In genomic region chr12:123519151-123520001, GRCh38 we compare ENCODE assay signal across 1 cellular context.
TF ChIP-seq lines count a peak whose summit lies in the region.

No MANE protein-coding gene starts in this region.

TF ChIP-seq in HepG2, 621 proteins besides CTCF, POLR2A, EP300 and RAD21 (continued from another document and continues in another):
- TF ChIP-seq ZBTB14 (CRISPR knock-in tag; IDR thresholded peaks at IDR 0.05) (no peak), HMGA1 (CRISPR knock-in tag; conservative IDR thresholded peaks at IDR 0.05) (no peak), NCOR1 (IDR thresholded peaks at IDR 0.05; ENCODE audit: borderline replicate concordance, low read length) (no peak), NKX3-1 (CRISPR knock-in tag; IDR thresholded peaks at IDR 0.05) (no peak), SP2 (CRISPR knock-in tag; IDR thresholded peaks at IDR 0.05) (no peak), ZFP36L1 (CRISPR knock-in tag; IDR thresholded peaks at IDR 0.05) (no peak), HOXA7 (CRISPR knock-in tag; IDR thresholded peaks at IDR 0.05) (no peak), ZMYM4 (CRISPR knock-in tag; IDR thresholded peaks at IDR 0.05) (peak; percentile 68; the same call in 1 of the 2 replicates), YEATS2 (CRISPR knock-in tag; IDR thresholded peaks at IDR 0.05; ENCODE audit: borderline replicate concordance) (peak; percentile 55; the same call in 1 of the 2 replicates), HDAC6 (IDR thresholded peaks at IDR 0.05; ENCODE audit: low read depth, low read length) (no peak), THYN1 (CRISPR knock-in tag; IDR thresholded peaks at IDR 0.05; ENCODE audit: borderline replicate concordance, low read depth) (no peak), ZNF549 (CRISPR knock-in tag; IDR thresholded peaks at IDR 0.05) (no peak), FOXC1 (CRISPR knock-in tag; IDR thresholded peaks at IDR 0.05; ENCODE audit: borderline replicate concordance) (no peak), ETV5 (CRISPR knock-in tag; IDR thresholded peaks at IDR 0.05; ENCODE audit: borderline replicate concordance) (peak; percentile 91), ZBTB7B (CRISPR knock-in tag; IDR thresholded peaks at IDR 0.05) (peak; percentile 56; the same call in 1 of the 2 replicates), ZNF574 (CRISPR knock-in tag; IDR thresholded peaks at IDR 0.05) (no peak), PHB2 (IDR thresholded peaks at IDR 0.05; ENCODE audit: partially characterized antibody) (no peak), NFE2 (CRISPR knock-in tag; IDR thresholded peaks at IDR 0.05) (no peak), ZBTB21 (CRISPR knock-in tag; IDR thresholded peaks at IDR 0.05) (no peak), AGO2 (optimal IDR thresholded peaks at IDR 0.05; ENCODE audit: low read depth, low read length) (no peak), ZNF841 (CRISPR knock-in tag; IDR thresholded peaks at IDR 0.05; ENCODE audit: borderline replicate concordance) (no peak), ZNF460 (CRISPR knock-in tag; IDR thresholded peaks at IDR 0.05; ENCODE audit: borderline replicate concordance) (no peak), HES4 (CRISPR knock-in tag; IDR thresholded peaks at IDR 0.05; ENCODE audit: borderline replicate concordance) (no peak), DZIP1 (CRISPR knock-in tag; IDR thresholded peaks at IDR 0.05) (no peak), FOXK1 (CRISPR knock-in tag; IDR thresholded peaks at IDR 0.05; ENCODE audit: borderline replicate concordance, low read depth) (no peak), HNF1B (CRISPR knock-in tag; IDR thresholded peaks at IDR 0.05) (peak; percentile 46; the same call in 1 of the 2 replicates), ZNF280D (CRISPR knock-in tag; IDR thresholded peaks at IDR 0.05) (peak; percentile 48; the same call in 1 of the 2 replicates), BHLHE40 (IDR thresholded peaks at IDR 0.05; ENCODE audit: low read length) (no peak), FUBP1 (CRISPR knock-in tag; IDR thresholded peaks at IDR 0.05; ENCODE audit: borderline replicate concordance) (no peak), FOXK2 (IDR thresholded peaks at IDR 0.05) (no peak), ZNF354B (CRISPR knock-in tag; IDR thresholded peaks at IDR 0.05) (no peak), HCFC1 (IDR thresholded peaks at IDR 0.05; ENCODE audit: low read depth, low read length) (no peak), RARG (CRISPR knock-in tag; IDR thresholded peaks at IDR 0.05; ENCODE audit: low read depth) (no peak), ZNF441 (CRISPR knock-in tag; IDR thresholded peaks at IDR 0.05; ENCODE audit: borderline replicate concordance) (no peak), RELA (CRISPR knock-in tag; IDR thresholded peaks at IDR 0.05) (no peak), NAIF1 (CRISPR knock-in tag; IDR thresholded peaks at IDR 0.05; ENCODE audit: borderline replicate concordance) (no peak), ZNF292 (CRISPR knock-in tag; IDR thresholded peaks at IDR 0.05; ENCODE audit: borderline replicate concordance, low read depth) (peak; percentile 72; the same call in 1 of the 2 replicates), ZNF597 (CRISPR knock-in tag; IDR thresholded peaks at IDR 0.05) (no peak)
- TF ChIP-seq, protein P1, sequence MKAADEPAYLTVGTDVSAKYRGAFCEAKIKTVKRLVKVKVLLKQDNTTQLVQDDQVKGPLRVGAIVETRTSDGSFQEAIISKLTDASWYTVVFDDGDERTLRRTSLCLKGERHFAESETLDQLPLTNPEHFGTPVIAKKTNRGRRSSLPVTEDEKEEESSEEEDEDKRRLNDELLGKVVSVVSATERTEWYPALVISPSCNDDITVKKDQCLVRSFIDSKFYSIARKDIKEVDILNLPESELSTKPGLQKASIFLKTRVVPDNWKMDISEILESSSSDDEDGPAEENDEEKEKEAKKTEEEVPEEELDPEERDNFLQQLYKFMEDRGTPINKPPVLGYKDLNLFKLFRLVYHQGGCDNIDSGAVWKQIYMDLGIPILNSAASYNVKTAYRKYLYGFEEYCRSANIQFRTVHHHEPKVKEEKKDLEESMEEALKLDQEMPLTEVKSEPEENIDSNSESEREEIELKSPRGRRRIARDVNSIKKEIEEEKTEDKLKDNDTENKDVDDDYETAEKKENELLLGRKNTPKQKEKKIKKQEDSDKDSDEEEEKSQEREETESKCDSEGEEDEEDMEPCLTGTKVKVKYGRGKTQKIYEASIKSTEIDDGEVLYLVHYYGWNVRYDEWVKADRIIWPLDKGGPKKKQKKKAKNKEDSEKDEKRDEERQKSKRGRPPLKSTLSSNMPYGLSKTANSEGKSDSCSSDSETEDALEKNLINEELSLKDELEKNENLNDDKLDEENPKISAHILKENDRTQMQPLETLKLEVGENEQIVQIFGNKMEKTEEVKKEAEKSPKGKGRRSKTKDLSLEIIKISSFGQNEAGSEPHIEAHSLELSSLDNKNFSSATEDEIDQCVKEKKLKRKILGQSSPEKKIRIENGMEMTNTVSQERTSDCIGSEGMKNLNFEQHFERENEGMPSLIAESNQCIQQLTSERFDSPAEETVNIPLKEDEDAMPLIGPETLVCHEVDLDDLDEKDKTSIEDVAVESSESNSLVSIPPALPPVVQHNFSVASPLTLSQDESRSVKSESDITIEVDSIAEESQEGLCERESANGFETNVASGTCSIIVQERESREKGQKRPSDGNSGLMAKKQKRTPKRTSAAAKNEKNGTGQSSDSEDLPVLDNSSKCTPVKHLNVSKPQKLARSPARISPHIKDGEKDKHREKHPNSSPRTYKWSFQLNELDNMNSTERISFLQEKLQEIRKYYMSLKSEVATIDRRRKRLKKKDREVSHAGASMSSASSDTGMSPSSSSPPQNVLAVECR (CRISPR knock-in tag; IDR thresholded peaks at IDR 0.05; ENCODE audit: borderline replicate concordance): peak; percentile 82
- TF ChIP-seq, protein P2, sequence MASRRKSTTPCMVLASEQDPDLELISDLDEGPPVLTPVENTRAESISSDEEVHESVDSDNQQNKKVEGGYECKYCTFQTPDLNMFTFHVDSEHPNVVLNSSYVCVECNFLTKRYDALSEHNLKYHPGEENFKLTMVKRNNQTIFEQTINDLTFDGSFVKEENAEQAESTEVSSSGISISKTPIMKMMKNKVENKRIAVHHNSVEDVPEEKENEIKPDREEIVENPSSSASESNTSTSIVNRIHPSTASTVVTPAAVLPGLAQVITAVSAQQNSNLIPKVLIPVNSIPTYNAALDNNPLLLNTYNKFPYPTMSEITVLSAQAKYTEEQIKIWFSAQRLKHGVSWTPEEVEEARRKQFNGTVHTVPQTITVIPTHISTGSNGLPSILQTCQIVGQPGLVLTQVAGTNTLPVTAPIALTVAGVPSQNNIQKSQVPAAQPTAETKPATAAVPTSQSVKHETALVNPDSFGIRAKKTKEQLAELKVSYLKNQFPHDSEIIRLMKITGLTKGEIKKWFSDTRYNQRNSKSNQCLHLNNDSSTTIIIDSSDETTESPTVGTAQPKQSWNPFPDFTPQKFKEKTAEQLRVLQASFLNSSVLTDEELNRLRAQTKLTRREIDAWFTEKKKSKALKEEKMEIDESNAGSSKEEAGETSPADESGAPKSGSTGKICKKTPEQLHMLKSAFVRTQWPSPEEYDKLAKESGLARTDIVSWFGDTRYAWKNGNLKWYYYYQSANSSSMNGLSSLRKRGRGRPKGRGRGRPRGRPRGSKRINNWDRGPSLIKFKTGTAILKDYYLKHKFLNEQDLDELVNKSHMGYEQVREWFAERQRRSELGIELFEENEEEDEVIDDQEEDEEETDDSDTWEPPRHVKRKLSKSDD (CRISPR knock-in tag; IDR thresholded peaks at IDR 0.05; ENCODE audit: low read depth): no peak
